8 cellular contexts compared by ENCODE assay signal in the genomic region with DNA sequence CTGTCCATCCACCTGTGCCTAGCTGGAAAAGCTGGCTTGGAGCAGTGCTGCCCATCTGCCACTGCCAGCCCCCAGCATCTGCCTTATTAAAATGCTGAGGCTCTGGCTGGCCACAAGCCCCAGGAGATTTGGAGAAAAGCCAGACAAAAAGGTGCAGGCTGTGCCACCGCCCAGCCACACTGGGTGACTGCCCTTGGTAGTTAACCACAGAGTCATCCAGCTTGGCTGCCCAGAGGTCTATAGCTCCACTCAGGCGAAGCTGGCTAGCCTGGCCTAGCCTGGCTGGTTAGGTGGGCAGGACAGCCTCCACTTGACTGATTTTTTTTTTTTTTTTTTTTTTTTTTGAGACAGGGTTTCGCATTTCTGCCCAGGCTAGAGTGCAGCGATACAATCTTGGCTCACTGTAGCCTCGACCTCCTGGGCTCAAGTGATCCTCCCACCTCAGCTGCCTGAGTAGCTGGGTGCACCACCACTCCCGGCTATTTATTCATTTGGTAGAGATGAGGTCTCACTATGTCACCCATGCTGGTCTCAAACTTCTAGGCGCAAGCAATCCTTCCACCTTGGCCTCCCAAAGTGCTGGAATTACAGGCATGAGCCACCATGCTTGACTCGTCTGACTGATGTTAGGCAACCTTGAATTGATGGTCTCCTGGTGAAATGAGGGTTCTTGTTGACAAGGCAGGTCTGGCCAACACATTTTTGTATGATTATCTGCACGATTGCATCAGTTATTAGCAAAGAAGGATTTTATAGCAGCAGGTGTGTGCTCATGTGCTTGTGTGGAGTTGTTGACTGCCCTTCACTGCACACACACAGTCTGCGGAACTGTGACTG.
A peak's percentile ranks its signal among the peaks of the same experiment; 100 is the strongest.
DNase-seq lines count a peak whose midpoint lies in the region; ATAC-seq and TF ChIP-seq lines count a peak whose summit lies in the region.

No MANE protein-coding gene starts in this region.

- peaks cover 33% of the 10 kb centered on the region for H3K4me1 ChIP-seq in colonic mucosa

- peak; percentile 31 for DNase-seq in DMS153 (lab: John Stamatoyannopoulos, UW)
- DNase-seq in DMS153 treated with DMSO at 0.1 percent for 48 hours (lab: John Stamatoyannopoulos, UW; ENCODE audit: unreplicated experiment): no peak
- DNase-seq in NCI-H2196 (lab: John Stamatoyannopoulos, UW; ENCODE audit: unreplicated experiment): peak; percentile 69
- DNase-seq in colonic mucosa: peak; percentile 69
- DNase-seq in renal cortical epithelial cell (ENCODE audit: low read depth): peak; percentile 77
- DNase-seq in occipital lobe (lab: John Stamatoyannopoulos, UW): no peak
- DNase-seq in SK-N-DZ (ENCODE audit: low spot score): no peak

- no peak for ATAC-seq in GM18858 (IDR thresholded peaks at IDR 0.05; ENCODE audit: unreplicated experiment)

- no peaks in the 10 kb centered on the region for H3K27me3 ChIP-seq in colonic mucosa

- H3K4me3 ChIP-seq in colonic mucosa: no peak overlapping the region

- no peak for TF ChIP-seq CTCF in colonic mucosa (IDR thresholded peaks at IDR 0.05)

- H3K36me3 ChIP-seq in colonic mucosa: no peaks in the 10 kb centered on the region

- intact Hi-C loops in colonic mucosa (cut with DNase I): no loop called here

- no peaks in the 10 kb centered on the region for H3K9me3 ChIP-seq in colonic mucosa

- peak overlapping the region; percentile 63 for H3K27ac ChIP-seq in colonic mucosa

- H3K9ac ChIP-seq in colonic mucosa (ENCODE audit: low read depth in 2 of 2, low read length in 2 of 2): peak overlapping the region; percentile 65 to 68

Comparison
In these comparisons a context has a peak if more than half of its experiments do, and no peak if none do; other contexts are left out.
1. DNase-seq: peak in DMS153 (single experiment), NCI-H2196 (single experiment), colonic mucosa (single experiment) and renal cortical epithelial cell (single experiment); none in DMS153 treated with DMSO at 0.1 percent for 48 hours (single experiment), occipital lobe (single experiment) and SK-N-DZ (single experiment).